9 cellular contexts compared by ENCODE assay signal in the genomic region with DNA sequence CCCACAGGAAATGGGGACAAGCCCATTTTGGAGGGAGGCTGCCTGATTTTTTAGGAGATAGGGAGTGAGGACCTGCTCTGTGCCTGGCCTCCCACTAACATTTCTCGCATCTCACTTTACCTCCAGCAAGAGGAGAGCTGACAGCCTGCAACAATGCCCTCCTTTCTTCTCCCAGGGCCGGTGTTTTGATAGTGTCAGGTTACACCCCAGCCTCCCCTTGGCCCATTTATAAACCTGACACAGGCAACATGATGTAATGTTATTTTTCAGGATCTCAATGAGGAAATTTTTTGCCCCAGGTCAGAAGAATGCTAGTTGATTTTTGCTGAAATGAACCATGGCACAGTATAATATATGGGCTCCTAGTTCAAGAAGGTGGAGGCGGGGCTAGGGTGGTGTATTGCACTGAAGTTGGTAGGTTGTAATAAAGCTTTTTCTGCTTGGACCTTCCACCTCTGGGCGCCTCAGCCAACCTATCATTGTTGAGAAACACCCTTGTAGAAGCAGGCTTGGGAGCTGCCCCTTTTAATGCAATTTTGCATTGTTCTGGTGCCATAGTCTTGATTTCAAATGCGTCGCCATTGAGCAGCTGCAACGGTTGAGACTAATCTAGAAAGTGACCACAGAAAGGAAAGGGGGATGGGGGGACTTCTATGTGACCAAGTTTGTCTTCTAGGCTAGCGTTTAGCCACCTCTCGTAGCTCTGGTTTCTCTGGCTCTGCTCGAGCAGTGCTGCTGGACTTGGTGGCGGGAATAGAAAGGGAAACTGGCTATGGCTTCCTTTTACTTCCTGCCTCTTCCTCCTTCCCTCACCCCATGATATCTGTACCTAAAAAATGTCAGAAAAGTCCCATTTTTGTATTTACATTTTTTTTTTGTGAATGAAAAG. TPM values are rescaled to one million over a fixed set of nuclear protein-coding genes. Genes with fewer than 3 reads are reported as not detected.
DNase-seq lines count a peak whose midpoint lies in the region; ATAC-seq and TF ChIP-seq lines count a peak whose summit lies in the region.
"Had no signal": no experiment of that assay in that cellular context is flagged by ENCODE, and none has a peak within 500 bp of the region (broad histone marks: within the 10 kb centered on the region; RNA-seq: fewer than 3 reads in every experiment).

No MANE protein-coding gene starts in this region.

- TF ChIP-seq EP300 in Ishikawa (IDR thresholded peaks at IDR 0.05; ENCODE audit: borderline replicate concordance) = peak; percentile 86

- no peaks in the 10 kb centered on the region for H3K36me3 ChIP-seq in left ventricle myocardium inferior

- no peaks in the 10 kb centered on the region for H3K27me3 ChIP-seq in left ventricle myocardium inferior (ENCODE audit: low read depth)

- peaks cover 94% of the 10 kb centered on the region for H3K4me1 ChIP-seq in left ventricle myocardium inferior

- H3K4me3 Mint-ChIP-seq in activated T-helper 17 cell treated with anti-CD3 and anti-CD28 coated beads, Interleukin-2, amount 50 U/mL, for 72 hours = no peak overlapping the region
- H3K4me3 Mint-ChIP-seq: IgD-negative memory B cell had no signal

- no peak for ATAC-seq in stimulated activated naive CD8-positive, alpha-beta T cell treated with anti-CD3 and anti-CD28 coated beads, Interleukin-15, Interleukin-2, amounts not matched to agents 100 U/mL and 50 U/mL, for 24 hours
- no peak for ATAC-seq in activated T-helper 17 cell treated with anti-CD3 and anti-CD28 coated beads, Interleukin-2, amount 50 U/mL, for 72 hours (replicated peaks)

- TF ChIP-seq RAD21 in Ishikawa (IDR thresholded peaks at IDR 0.05; ENCODE audit: low read depth) = peak; percentile 26; the same call in 1 of the 2 replicates

- no peaks in the 10 kb centered on the region for H3K27me3 Mint-ChIP-seq in activated T-helper 17 cell treated with anti-CD3 and anti-CD28 coated beads, Interleukin-2, amount 50 U/mL, for 72 hours

- peak overlapping the region; percentile 73 for H3K27ac ChIP-seq in left ventricle myocardium inferior (replicated peaks)

- H3K27ac Mint-ChIP-seq in activated T-helper 17 cell treated with anti-CD3 and anti-CD28 coated beads, Interleukin-2, amount 50 U/mL, for 72 hours = no peak overlapping the region
- H3K27ac Mint-ChIP-seq: IgD-negative memory B cell had no signal

- H3K36me3 Mint-ChIP-seq in activated T-helper 17 cell treated with anti-CD3 and anti-CD28 coated beads, Interleukin-2, amount 50 U/mL, for 72 hours (ENCODE audit: low read depth) = no peaks in the 10 kb centered on the region
- H3K36me3 Mint-ChIP-seq: IgD-negative memory B cell had no signal

- intact Hi-C loops in left ventricle myocardium inferior (cut with micrococcal nuclease) = no loop called here

- DNase-seq in SK-N-DZ (ENCODE audit: low spot score) (peak; percentile 46), left ventricle myocardium inferior (no peak), smooth muscle cell of the brain vasculature (ENCODE audit: low read depth, low spot score) (peak; percentile 57), DMS114 treated with DMSO at 0.1 percent for 48 hours (lab: John Stamatoyannopoulos, UW; ENCODE audit: unreplicated experiment) (no peak)
- DNase-seq in stimulated activated naive CD8-positive, alpha-beta T cell treated with anti-CD3 and anti-CD28 coated beads, Interleukin-15, Interleukin-2, amounts not matched to agents 100 U/mL and 50 U/mL, for 24 hours = no peak
- no peak for DNase-seq in activated CD4-positive, alpha-beta T cell treated with anti-CD3 and anti-CD28 coated beads for 4 hours

- H3K4me3 ChIP-seq in left ventricle myocardium inferior = no peak overlapping the region

- H3K9me3 ChIP-seq in left ventricle myocardium inferior (replicated peaks) = no peaks in the 10 kb centered on the region

- H3K4me1 Mint-ChIP-seq in activated T-helper 17 cell treated with anti-CD3 and anti-CD28 coated beads, Interleukin-2, amount 50 U/mL, for 72 hours = no peaks in the 10 kb centered on the region
- H3K4me1 Mint-ChIP-seq: IgD-negative memory B cell had no signal

- no peak for TF ChIP-seq CTCF in left ventricle myocardium inferior (IDR thresholded peaks at IDR 0.05; ENCODE audit: borderline replicate concordance)

- H3K9me3 Mint-ChIP-seq in activated T-helper 17 cell treated with anti-CD3 and anti-CD28 coated beads, Interleukin-2, amount 50 U/mL, for 72 hours = no peaks in the 10 kb centered on the region
- H3K9me3 Mint-ChIP-seq: IgD-negative memory B cell had no signal

TF ChIP-seq in Ishikawa, 13 proteins besides CTCF, POLR2A, EP300 and RAD21:
- TF ChIP-seq EGR1 (IDR thresholded peaks at IDR 0.05) = no peak
- peak; percentile 90 for TF ChIP-seq TCF12 (IDR thresholded peaks at IDR 0.05; ENCODE audit: low read depth)
- TF ChIP-seq NFIC (IDR thresholded peaks at IDR 0.05) = peak; percentile 73
- TF ChIP-seq, protein P1, sequence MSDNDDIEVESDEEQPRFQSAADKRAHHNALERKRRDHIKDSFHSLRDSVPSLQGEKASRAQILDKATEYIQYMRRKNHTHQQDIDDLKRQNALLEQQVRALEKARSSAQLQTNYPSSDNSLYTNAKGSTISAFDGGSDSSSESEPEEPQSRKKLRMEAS (IDR thresholded peaks at IDR 0.05) = no peak; the same call in 1 of the 2 replicates
- TF ChIP-seq CEBPB (IDR thresholded peaks at IDR 0.05) = peak; percentile 84
- peak; percentile 75 for TF ChIP-seq TEAD4 (IDR thresholded peaks at IDR 0.05)
- TF ChIP-seq, protein P2, sequence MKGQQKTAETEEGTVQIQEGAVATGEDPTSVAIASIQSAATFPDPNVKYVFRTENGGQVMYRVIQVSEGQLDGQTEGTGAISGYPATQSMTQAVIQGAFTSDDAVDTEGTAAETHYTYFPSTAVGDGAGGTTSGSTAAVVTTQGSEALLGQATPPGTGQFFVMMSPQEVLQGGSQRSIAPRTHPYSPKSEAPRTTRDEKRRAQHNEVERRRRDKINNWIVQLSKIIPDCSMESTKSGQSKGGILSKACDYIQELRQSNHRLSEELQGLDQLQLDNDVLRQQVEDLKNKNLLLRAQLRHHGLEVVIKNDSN (IDR thresholded peaks at IDR 0.05) = 0 out of 2 replicates have a peak, but pooled peaks have one; percentile 10
- TF ChIP-seq FOXM1 (IDR thresholded peaks at IDR 0.05; ENCODE audit: borderline replicate concordance, low read depth) = peak; percentile 65; the same call in 1 of the 2 replicates

RNA-seq across cellular contexts. Expression of a gene that starts 53.0 kb away (rescaled TPM):
- polyA plus RNA-seq in SK-N-DZ (2014; cell fraction: cytosol; rRNA removed) = 10.4 and 11.3 TPM in 2 replicates
- polyA plus RNA-seq in SK-N-DZ (2014; cell fraction: nucleus; rRNA removed) = 6.7 and 6.9 TPM in 2 replicates
- total RNA-seq in left ventricle myocardium inferior = 73.2 TPM
- total RNA-seq in activated T-helper 17 cell treated with anti-CD3 and anti-CD28 coated beads, Interleukin-2, amount 50 U/mL, for 72 hours = under 1 TPM; 0.22 to 0.53 TPM

Comparison
In these comparisons a context has a peak if more than half of its experiments do, and no peak if none do; other contexts are left out.
1. DNase-seq: peak in SK-N-DZ (single experiment) and smooth muscle cell of the brain vasculature (single experiment); none in left ventricle myocardium inferior (single experiment), stimulated activated naive CD8-positive, alpha-beta T cell treated with anti-CD3 and anti-CD28 coated beads, Interleukin-15, Interleukin-2, amounts not matched to agents 100 U/mL and 50 U/mL, for 24 hours (single experiment), DMS114 treated with DMSO at 0.1 percent for 48 hours (single experiment) and activated CD4-positive, alpha-beta T cell treated with anti-CD3 and anti-CD28 coated beads for 4 hours (0 of 2).
2. RNA of a gene that starts 53.0 kb away (total RNA-seq): 73.2 TPM in left ventricle myocardium inferior (single experiment); 0.22 to 0.53 TPM in activated T-helper 17 cell treated with anti-CD3 and anti-CD28 coated beads, Interleukin-2, amount 50 U/mL, for 72 hours; every median in the first group is over 10 times any median in the second.